Comparison of ENCODE assay signal across 13 cellular contexts in the genomic region with DNA sequence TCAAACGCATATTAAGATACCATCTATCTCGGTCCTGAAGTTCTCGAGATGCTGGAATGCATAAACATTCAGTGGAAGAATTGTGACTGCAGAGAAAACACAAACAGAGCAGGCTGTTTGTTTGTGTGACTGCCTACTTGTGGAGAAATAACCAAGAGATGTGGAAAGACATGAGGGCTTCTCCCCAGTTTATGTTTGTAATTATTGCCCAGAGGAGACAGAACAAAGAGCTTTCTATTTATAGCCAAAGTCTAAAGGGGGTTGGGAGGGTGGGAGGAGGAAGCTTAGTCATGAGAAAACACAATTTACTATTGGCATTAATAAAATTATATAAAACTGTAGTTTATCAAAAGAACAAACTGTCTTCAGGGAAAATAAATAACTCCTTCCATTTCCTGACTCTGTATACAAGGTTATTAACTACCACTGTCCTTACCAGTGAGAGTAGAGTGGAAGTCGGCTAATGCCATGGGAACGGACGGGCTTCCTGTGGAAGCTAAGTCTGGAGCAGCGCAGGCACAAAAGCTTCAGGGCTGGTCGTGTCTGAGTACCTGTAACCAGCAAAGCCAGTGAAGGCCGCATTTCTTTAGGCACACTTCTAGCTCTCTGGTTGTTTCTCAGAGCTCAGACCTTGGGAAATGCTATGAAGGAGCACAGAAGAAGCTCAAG.
A peak's percentile ranks its signal among the peaks of the same experiment; 100 is the strongest.
DNase-seq lines count a peak whose midpoint lies in the region; ATAC-seq and TF ChIP-seq lines count a peak whose summit lies in the region.
"Had no signal": no experiment of that assay in that cellular context is flagged by ENCODE, and none has a peak within 500 bp of the region (broad histone marks: within the 10 kb centered on the region; RNA-seq: fewer than 3 reads in every experiment).

No MANE protein-coding gene starts in this region.

- H3K27ac ChIP-seq in hepatocyte (peak overlapping the region; percentile 52), transverse colon (peak overlapping the region; percentile 25 to 57 (median 43))

- H3K9me3 Mint-ChIP-seq in glutamatergic neuron (ENCODE audit: unreplicated experiment): no peaks in the 10 kb centered on the region
- H3K9me3 Mint-ChIP-seq: central memory CD8-positive, alpha-beta T cell had no signal

- no peaks in the 10 kb centered on the region for H3K36me3 ChIP-seq in hepatocyte (replicated peaks; ENCODE audit: insufficient read depth, low read depth)
- H3K36me3 ChIP-seq in transverse colon: no peaks in the 10 kb centered on the region

- peak; percentile 77 for DNase-seq in H4 (ENCODE audit: low spot score)
- peak; percentile 36 for DNase-seq in astrocyte of the hippocampus (ENCODE audit: low read depth, low spot score)
- no peak for DNase-seq in hepatocyte (ENCODE audit: low spot score)
- DNase-seq in transverse colon: no peak
- no peak for DNase-seq in glutamatergic neuron
- no peak for DNase-seq in posterior cingulate gyrus
- DNase-seq: activated CD8-positive, alpha-beta memory T cell treated with anti-CD3 and anti-CD28 coated beads for 24 hours; immature natural killer cell; Karpas-422; naive B cell; NCI-H2081 treated with DMSO at 0.1 percent for 48 hours had no signal

- H4K20me1 ChIP-seq in hepatocyte (ENCODE audit: insufficient read depth, poor library complexity, severe bottlenecking): no peaks in the 10 kb centered on the region

- H3K4me3 Mint-ChIP-seq in glutamatergic neuron (ENCODE audit: unreplicated experiment): no peak overlapping the region
- H3K4me3 Mint-ChIP-seq: central memory CD8-positive, alpha-beta T cell; immature natural killer cell; naive B cell had no signal

- in situ Hi-C loops in transverse colon (cut with MboI; ENCODE audit: low pct_ligation_motif_present in 1 of 4, low pct_unique_long_range_greater_than_20kb in 1 of 4, low sequenced_read_pairs in 3 of 4): no loop called here

- 65% methylated on average over 9 of the region's 9 CpGs for WGBS in hepatocyte (ENCODE audit: low lambda C conversion rate, missing lambda C conversion rate)
- WGBS in transverse colon (ENCODE audit: low coverage in 1 of 2), 2 donors: 75 to 89% methylated on average over 6 to 9 of the region's 9 CpGs

- ATAC-seq in GM18870 (IDR thresholded peaks at IDR 0.05; ENCODE audit: unreplicated experiment): no peak

- peaks cover 7% of the 10 kb centered on the region for H3K4me1 Mint-ChIP-seq in glutamatergic neuron (ENCODE audit: low read depth, unreplicated experiment)

- H3K4me2 ChIP-seq in hepatocyte: no peak overlapping the region

- no peak overlapping the region for H3K27ac Mint-ChIP-seq in glutamatergic neuron (ENCODE audit: unreplicated experiment)
- H3K27ac Mint-ChIP-seq: immature natural killer cell had no signal

- TF ChIP-seq POLR2A in transverse colon (IDR thresholded peaks at IDR 0.05): no peak

- H3K4me1 ChIP-seq in hepatocyte (ENCODE audit: insufficient read depth): no peaks in the 10 kb centered on the region
- H3K4me1 ChIP-seq in transverse colon: no peaks in the 10 kb centered on the region

- H3K27me3 ChIP-seq in hepatocyte (no peaks in the 10 kb centered on the region), transverse colon (no peaks in the 10 kb centered on the region)

- intact Hi-C loops in transverse colon (cut with DNase I; ENCODE audit: low total_unique reads) (no loop called here), posterior cingulate gyrus (cut with DNase I) (no loop called here)

- TF ChIP-seq CTCF in hepatocyte (IDR thresholded peaks at IDR 0.05; ENCODE audit: poor library complexity) (no peak), transverse colon (IDR thresholded peaks at IDR 0.05) (no peak), glutamatergic neuron (IDR thresholded peaks at IDR 0.05; ENCODE audit: partially characterized antibody, unreplicated experiment) (no peak)

- peaks cover 4% of the 10 kb centered on the region for H3K36me3 Mint-ChIP-seq in glutamatergic neuron (ENCODE audit: unreplicated experiment)

- TF ChIP-seq EP300 in transverse colon (IDR thresholded peaks at IDR 0.05; ENCODE audit: low read depth): no peak

- H3K4me3 ChIP-seq in hepatocyte (no peak overlapping the region), transverse colon (no peak overlapping the region)

- no peaks in the 10 kb centered on the region for H3K79me2 ChIP-seq in hepatocyte

- H3K9me3 ChIP-seq in hepatocyte (ENCODE audit: low read depth) (no peaks in the 10 kb centered on the region), transverse colon (no peaks in the 10 kb centered on the region)

- no peak overlapping the region for H2AFZ ChIP-seq in hepatocyte

- no peaks in the 10 kb centered on the region for H3K9me2 ChIP-seq in hepatocyte (replicated peaks; ENCODE audit: insufficient read depth)

- no peaks in the 10 kb centered on the region for H3K27me3 Mint-ChIP-seq in glutamatergic neuron (ENCODE audit: unreplicated experiment)
- H3K27me3 Mint-ChIP-seq: central memory CD8-positive, alpha-beta T cell; naive B cell had no signal

Comparison
In these comparisons a context has a peak if more than half of its experiments do, and no peak if none do; other contexts are left out.
1. DNase-seq: peak in H4 (single experiment) and astrocyte of the hippocampus (single experiment); none in hepatocyte (single experiment), transverse colon (single experiment), glutamatergic neuron (single experiment) and posterior cingulate gyrus (0 of 10).